In the genomic region with DNA sequence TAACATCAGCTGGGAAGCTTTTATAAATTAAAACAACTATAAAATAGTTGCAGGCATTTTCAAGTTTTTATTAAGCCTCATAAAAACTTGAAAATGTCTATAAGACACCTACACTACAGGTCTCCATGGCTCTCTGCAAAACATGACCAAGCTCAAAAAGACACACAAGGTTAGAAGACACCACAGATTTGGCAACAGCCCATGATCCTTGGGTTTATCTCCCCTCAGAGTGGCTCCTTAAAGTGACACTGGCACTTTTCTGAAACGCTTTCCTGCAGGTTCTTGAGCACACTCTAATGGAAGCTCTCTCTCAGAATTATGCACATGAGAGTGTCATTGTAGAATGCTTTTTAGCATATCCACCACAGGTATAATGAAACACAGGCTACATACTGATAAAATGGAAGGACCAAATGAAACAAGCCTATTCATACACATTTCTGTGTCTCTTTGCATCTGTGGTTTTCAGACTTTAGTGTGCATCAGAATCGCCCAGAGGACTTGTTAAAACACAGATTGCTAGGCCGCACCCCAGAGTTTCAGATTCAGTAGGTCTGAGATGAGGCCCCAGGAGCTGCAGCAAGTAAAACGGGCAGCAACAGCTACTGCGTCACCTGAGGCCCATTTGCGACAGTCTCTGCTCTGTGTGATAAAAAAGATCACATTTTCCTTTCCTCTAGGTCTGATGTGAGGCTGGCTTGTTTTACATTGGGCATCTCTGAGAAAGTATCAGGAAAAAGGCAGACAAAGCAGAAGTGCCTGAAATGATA, we compare ENCODE assay signal across 9 cellular contexts.
DNase-seq lines count a peak whose midpoint lies in the region; ATAC-seq lines count a peak whose summit lies in the region.
"Had no signal": no experiment of that assay in that cellular context is flagged by ENCODE, and none has a peak within 500 bp of the region (broad histone marks: within the 10 kb centered on the region; RNA-seq: fewer than 3 reads in every experiment).

No MANE protein-coding gene starts in this region.

- peak; percentile 87 for DNase-seq in activated CD8-positive, alpha-beta memory T cell treated with anti-CD3 and anti-CD28 coated beads, Interleukin-2, amount 10 ng/mL, durations not matched to agents 7 days and 5 days
- DNase-seq in activated CD8-positive, alpha-beta memory T cell treated with anti-CD3 and anti-CD28 coated beads for 24 hours = no peak
- no peak for DNase-seq in natural killer cell treated with Interleukin-12 subunit alpha and Interleukin-12 subunit beta and Interleukin-15 and Interleukin-18, amount 100 ng/mL, for 72 hours (ENCODE audit: low spot score)
- DNase-seq in CD1c-positive myeloid dendritic cell (ENCODE audit: extremely low spot score) = no peak
- DNase-seq in GM03348 (ENCODE audit: low spot score) = no peak
- DNase-seq in cerebellar nuclear complex (lab: John Stamatoyannopoulos, UW) = no peak
- DNase-seq: GOT3 had no signal

- H3K4me1 Mint-ChIP-seq in activated CD8-positive, alpha-beta memory T cell treated with anti-CD3 and anti-CD28 coated beads, Interleukin-2, amount 10 ng/mL, durations not matched to agents 7 days and 5 days = peaks cover 29% of the 10 kb centered on the region
- H3K4me1 Mint-ChIP-seq in natural killer cell treated with Interleukin-12 subunit alpha and Interleukin-12 subunit beta and Interleukin-15 and Interleukin-18, amount 100 ng/mL, for 72 hours (ENCODE audit: low read depth in 2 of 2) = peaks cover 0 to 10% of the 10 kb centered on the region in 2 donors

- H3K27ac Mint-ChIP-seq in activated CD8-positive, alpha-beta memory T cell treated with anti-CD3 and anti-CD28 coated beads, Interleukin-2, amount 10 ng/mL, durations not matched to agents 7 days and 5 days = peak overlapping the region; percentile 96
- peak overlapping the region in 1 of 2 donors; percentile 38 for H3K27ac Mint-ChIP-seq in natural killer cell treated with Interleukin-12 subunit alpha and Interleukin-12 subunit beta and Interleukin-15 and Interleukin-18, amount 100 ng/mL, for 72 hours

- peak overlapping the region; percentile 8 for H3K4me3 Mint-ChIP-seq in activated CD8-positive, alpha-beta memory T cell treated with anti-CD3 and anti-CD28 coated beads, Interleukin-2, amount 10 ng/mL, durations not matched to agents 7 days and 5 days
- peak overlapping the region; percentile 23 for H3K4me3 Mint-ChIP-seq in natural killer cell treated with Interleukin-12 subunit alpha and Interleukin-12 subunit beta and Interleukin-15 and Interleukin-18, amount 100 ng/mL, for 72 hours

- H3K27me3 Mint-ChIP-seq in activated CD8-positive, alpha-beta memory T cell treated with anti-CD3 and anti-CD28 coated beads, Interleukin-2, amount 10 ng/mL, durations not matched to agents 7 days and 5 days = no peaks in the 10 kb centered on the region
- peaks cover 0 to 5% of the 10 kb centered on the region in 2 donors for H3K27me3 Mint-ChIP-seq in natural killer cell treated with Interleukin-12 subunit alpha and Interleukin-12 subunit beta and Interleukin-15 and Interleukin-18, amount 100 ng/mL, for 72 hours

- H3K36me3 Mint-ChIP-seq in activated CD8-positive, alpha-beta memory T cell treated with anti-CD3 and anti-CD28 coated beads, Interleukin-2, amount 10 ng/mL, durations not matched to agents 7 days and 5 days = peaks cover 4% of the 10 kb centered on the region
- H3K36me3 Mint-ChIP-seq in natural killer cell treated with Interleukin-12 subunit alpha and Interleukin-12 subunit beta and Interleukin-15 and Interleukin-18, amount 100 ng/mL, for 72 hours = no peaks in the 10 kb centered on the region

- peaks cover 4% of the 10 kb centered on the region for H3K9me3 Mint-ChIP-seq in activated CD8-positive, alpha-beta memory T cell treated with anti-CD3 and anti-CD28 coated beads, Interleukin-2, amount 10 ng/mL, durations not matched to agents 7 days and 5 days (ENCODE audit: low read depth)
- no peaks in the 10 kb centered on the region for H3K9me3 Mint-ChIP-seq in natural killer cell treated with Interleukin-12 subunit alpha and Interleukin-12 subunit beta and Interleukin-15 and Interleukin-18, amount 100 ng/mL, for 72 hours

- peak; percentile 95 for ATAC-seq in activated CD8-positive, alpha-beta memory T cell treated with anti-CD3 and anti-CD28 coated beads, Interleukin-2, amount 10 ng/mL, durations not matched to agents 7 days and 5 days
- ATAC-seq in GM21576 (IDR thresholded peaks at IDR 0.05; ENCODE audit: unreplicated experiment) = peak; percentile 73
- peak; percentile 67 for ATAC-seq in HG03460 (IDR thresholded peaks at IDR 0.05; ENCODE audit: unreplicated experiment)
- peak in 1 of 2 donors; percentile 93 for ATAC-seq in natural killer cell treated with Interleukin-12 subunit alpha and Interleukin-12 subunit beta and Interleukin-15 and Interleukin-18, amount 100 ng/mL, for 72 hours

- CTCF ChIA-PET in activated CD8-positive, alpha-beta memory T cell treated with anti-CD3 and anti-CD28 coated beads, Interleukin-2, amount 10 ng/mL, durations not matched to agents 7 days and 5 days (lab: Charles Lee) = interaction anchor here (0.8 to 2.8 kb wide), 11 partner anchors 10 to 432 kb away, joined by 3 to 17 read pairs (median 3); no protein-coding TSS in a partner anchor
